ENCODE assay signal across 2 cellular contexts in genomic region chr12:21751517-21751916, GRCh38.
TF ChIP-seq lines count a peak whose summit lies in the region.

No MANE protein-coding gene starts in this region.

TF ChIP-seq in liver, 16 proteins besides CTCF, POLR2A, EP300 and RAD21:
- TF ChIP-seq JUND (IDR thresholded peaks at IDR 0.05) (peak in 1 of 2 donors; percentile 15), NR2F2 (IDR thresholded peaks at IDR 0.05) (no peak), RXRA (IDR thresholded peaks at IDR 0.05) (peak; percentile 76 to 92), YY1 (IDR thresholded peaks at IDR 0.05) (peak; percentile 59), FOXA1 (IDR thresholded peaks at IDR 0.05) (no peak), SP1 (IDR thresholded peaks at IDR 0.05) (no peak), FOXA2 (IDR thresholded peaks at IDR 0.05) (peak; percentile 67), ATF3 (IDR thresholded peaks at IDR 0.05) (no peak), HNF4A (conservative IDR thresholded peaks at IDR 0.05) (peak; percentile 28 to 50)
- TF ChIP-seq, protein P1, sequence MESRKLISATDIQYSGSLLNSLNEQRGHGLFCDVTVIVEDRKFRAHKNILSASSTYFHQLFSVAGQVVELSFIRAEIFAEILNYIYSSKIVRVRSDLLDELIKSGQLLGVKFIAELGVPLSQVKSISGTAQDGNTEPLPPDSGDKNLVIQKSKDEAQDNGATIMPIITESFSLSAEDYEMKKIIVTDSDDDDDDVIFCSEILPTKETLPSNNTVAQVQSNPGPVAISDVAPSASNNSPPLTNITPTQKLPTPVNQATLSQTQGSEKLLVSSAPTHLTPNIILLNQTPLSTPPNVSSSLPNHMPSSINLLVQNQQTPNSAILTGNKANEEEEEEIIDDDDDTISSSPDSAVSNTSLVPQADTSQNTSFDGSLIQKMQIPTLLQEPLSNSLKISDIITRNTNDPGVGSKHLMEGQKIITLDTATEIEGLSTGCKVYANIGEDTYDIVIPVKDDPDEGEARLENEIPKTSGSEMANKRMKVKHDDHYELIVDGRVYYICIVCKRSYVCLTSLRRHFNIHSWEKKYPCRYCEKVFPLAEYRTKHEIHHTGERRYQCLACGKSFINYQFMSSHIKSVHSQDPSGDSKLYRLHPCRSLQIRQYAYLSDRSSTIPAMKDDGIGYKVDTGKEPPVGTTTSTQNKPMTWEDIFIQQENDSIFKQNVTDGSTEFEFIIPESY (IDR thresholded peaks at IDR 0.05): no peak
- TF ChIP-seq, protein P2, sequence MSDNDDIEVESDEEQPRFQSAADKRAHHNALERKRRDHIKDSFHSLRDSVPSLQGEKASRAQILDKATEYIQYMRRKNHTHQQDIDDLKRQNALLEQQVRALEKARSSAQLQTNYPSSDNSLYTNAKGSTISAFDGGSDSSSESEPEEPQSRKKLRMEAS (IDR thresholded peaks at IDR 0.05): no peak

TF ChIP-seq in HepG2, 621 proteins besides CTCF, POLR2A, EP300 and RAD21:
- TF ChIP-seq THRA (CRISPR knock-in tag; IDR thresholded peaks at IDR 0.05; ENCODE audit: borderline replicate concordance) (no peak), MTF2 (CRISPR knock-in tag; IDR thresholded peaks at IDR 0.05; ENCODE audit: borderline replicate concordance) (no peak), ZNF7 (CRISPR knock-in tag; IDR thresholded peaks at IDR 0.05) (no peak), PHF21A (CRISPR knock-in tag; IDR thresholded peaks at IDR 0.05) (no peak), SUZ12 (IDR thresholded peaks at IDR 0.05; ENCODE audit: low read depth, low read length) (no peak)
